In genomic region chr4:1970926-1971325, GRCh38 we compare ENCODE assay signal across 27 cellular contexts.
"Had no signal": no experiment of that assay in that cellular context is flagged by ENCODE, and none has a peak within 500 bp of the region (broad histone marks: within the 10 kb centered on the region; RNA-seq: fewer than 3 reads in every experiment).

No MANE protein-coding gene starts in this region.

- H3K4me1 ChIP-seq: gastroesophageal sphincter, heart left ventricle, left lung, psoas muscle, sigmoid colon, tibial nerve had no signal

- H3K27me3 Mint-ChIP-seq: naive thymus-derived CD4-positive, alpha-beta T cell; stimulated activated memory B cell treated with anti-CD40 and anti-IgM and Interleukin-4, amounts not matched to agents 10 μg/mL and 1 μg/mL and 100 μg/mL, for 72 hours had no signal

- H3K27ac Mint-ChIP-seq: nephron; stimulated activated memory B cell treated with anti-CD40 and anti-IgM and Interleukin-4, amounts not matched to agents 10 μg/mL and 1 μg/mL and 100 μg/mL, for 72 hours had no signal

- H3K27ac ChIP-seq: epithelial cell of prostate, gastroesophageal sphincter, heart left ventricle, hepatocyte, left lung, psoas muscle, sigmoid colon, thoracic aorta, tibial nerve, upper lobe of left lung had no signal

- H3K9me3 Mint-ChIP-seq: endodermal cell; mesothelial cell of epicardium; naive thymus-derived CD4-positive, alpha-beta T cell; nephron; stimulated activated memory B cell treated with anti-CD40 and anti-IgM and Interleukin-4, amounts not matched to agents 10 μg/mL and 1 μg/mL and 100 μg/mL, for 72 hours had no signal

- ATAC-seq: esophagus mucosa; gastroesophageal sphincter; heart left ventricle; left cardiac atrium; left lung; mucosa of descending colon; naive thymus-derived CD4-positive, alpha-beta T cell; psoas muscle; right cardiac atrium; stimulated activated memory B cell treated with anti-CD40 and anti-IgM and Interleukin-4, amounts not matched to agents 10 μg/mL and 1 μg/mL and 100 μg/mL, for 72 hours; stimulated activated naive CD8-positive, alpha-beta T cell treated with anti-CD3 and anti-CD28 coated beads, Interleukin-15, Interleukin-2, amounts not matched to agents 100 U/mL and 50 U/mL, for 24 hours had no signal

- H3K27me3 ChIP-seq: gastroesophageal sphincter, heart left ventricle, hepatocyte, left lung, sigmoid colon, tibial nerve, upper lobe of left lung had no signal

- H3K4me3 Mint-ChIP-seq: endodermal cell; mesothelial cell of epicardium; naive thymus-derived CD4-positive, alpha-beta T cell; nephron; stimulated activated memory B cell treated with anti-CD40 and anti-IgM and Interleukin-4, amounts not matched to agents 10 μg/mL and 1 μg/mL and 100 μg/mL, for 72 hours had no signal

- H3K9me3 ChIP-seq: gastroesophageal sphincter, heart left ventricle, left lung, mucosa of descending colon, psoas muscle, sigmoid colon, thoracic aorta, tibial nerve, upper lobe of left lung had no signal

- H3K4me1 Mint-ChIP-seq: endodermal cell; mesothelial cell of epicardium; nephron; stimulated activated memory B cell treated with anti-CD40 and anti-IgM and Interleukin-4, amounts not matched to agents 10 μg/mL and 1 μg/mL and 100 μg/mL, for 72 hours had no signal

- H3K4me3 ChIP-seq: gastroesophageal sphincter, heart left ventricle, hepatocyte, left lung, mucosa of descending colon, psoas muscle, sigmoid colon, thoracic aorta, tibial nerve, upper lobe of left lung had no signal

- DNase-seq: effector CD8-positive, alpha-beta T cell; endodermal cell; foreskin fibroblast; heart left ventricle; left cardiac atrium; mesenchymal stem cell; mucosa of descending colon; naive thymus-derived CD4-positive, alpha-beta T cell; nucleus accumbens; right cardiac atrium; stimulated activated CD4-positive, alpha-beta T cell treated with anti-CD3 and anti-CD28 coated beads, Interleukin-2, amount 100 ng/mL, for 24 hours; stimulated activated CD4-positive, alpha-beta T cell treated with anti-CD3 and anti-CD28 coated beads, Interleukin-4, amount 100 ng/mL, for 24 hours; stimulated activated naive CD8-positive, alpha-beta T cell treated with anti-CD3 and anti-CD28 coated beads, Interleukin-15, Interleukin-2, amounts not matched to agents 100 U/mL and 50 U/mL, for 24 hours; substantia nigra; upper lobe of left lung had no signal
